ENCODE assay signal across 33 cellular contexts in genomic region chr1:214255509-214255908, GRCh38.
"Had no signal": no experiment of that assay in that cellular context is flagged by ENCODE, and none has a peak within 500 bp of the region (broad histone marks: within the 10 kb centered on the region; RNA-seq: fewer than 3 reads in every experiment).

No MANE protein-coding gene starts in this region.

- DNase-seq: activated effector memory CD4-positive, alpha-beta T cell treated with anti-CD3 and anti-CD28 coated beads, Interleukin-2, amount 50 U/mL, for 16 hours; activated effector memory CD4-positive, alpha-beta T cell treated with Interleukin-2 at 50 U/mL for 16 hours; activated gamma-delta T cell; activated gamma-delta T cell treated with Interleukin-2 at 50 U/mL for 16 hours; activated naive CD4-positive, alpha-beta T cell; activated naive CD4-positive, alpha-beta T cell treated with anti-CD3 and anti-CD28 coated beads for 36 hours; activated naive CD4-positive, alpha-beta T cell treated with anti-CD3 and anti-CD28 coated beads, Interleukin-2, amount 10 ng/mL, durations not matched to agents 7 days and 5 days; activated naive CD4-positive, alpha-beta T cell treated with anti-CD3 and anti-CD28 coated beads, Interleukin-2, amount 50 U/mL, for 16 hours; activated naive CD4-positive, alpha-beta T cell treated with Interleukin-2 at 50 U/mL for 16 hours; activated naive CD8-positive, alpha-beta T cell treated with anti-CD3 and anti-CD28 coated beads for 36 hours; activated naive CD8-positive, alpha-beta T cell treated with anti-CD3 and anti-CD28 coated beads, Interleukin-2, amount 10 ng/mL, durations not matched to agents 7 days and 5 days; activated naive CD8-positive, alpha-beta T cell treated with anti-CD3 and anti-CD28 coated beads, Interleukin-2, amount 50 U/mL, for 24 hours; activated T-cell treated with anti-CD3 and anti-CD28 coated beads, Interleukin-2, amount 50 U/mL, for 4 hours; activated T-cell treated with anti-CD3 and anti-CD28 coated beads, Interleukin-2, amount 50 U/mL, for 48 hours; activated T-cell treated with anti-CD3 and anti-CD28 coated beads, Interleukin-2, amount 50 U/mL, for 72 hours; adrenal gland; amniotic stem cell; amygdala; anterior cingulate cortex; aorta; body of pancreas; brain microvascular endothelial cell; caudate nucleus; central memory CD4-positive, alpha-beta T cell; cerebellar nuclear complex had no signal

- ATAC-seq: activated naive CD4-positive, alpha-beta T cell treated with anti-CD3 and anti-CD28 coated beads, Interleukin-2, amount 50 U/mL, for 72 hours; activated naive CD8-positive, alpha-beta T cell treated with anti-CD3 and anti-CD28 coated beads, Interleukin-2, amount 50 U/mL, for 24 hours; activated T-cell treated with anti-CD3 and anti-CD28 coated beads, Interleukin-2, amount 50 U/mL, for 4 hours; activated T-cell treated with anti-CD3 and anti-CD28 coated beads, Interleukin-2, amount 50 U/mL, for 72 hours; activated T-helper 17 cell treated with anti-CD3 and anti-CD28 coated beads, Interleukin-2, amount 50 U/mL, for 72 hours; body of pancreas had no signal

- H3K4me3 ChIP-seq: adrenal gland, ascending aorta, body of pancreas, breast epithelium, cardiac muscle cell had no signal

- H3K4me1 ChIP-seq: adrenal gland, ascending aorta, body of pancreas, breast epithelium had no signal

- FAIRE-seq: astrocyte, bronchial epithelial cell, colon had no signal

- H3K36me3 ChIP-seq: adrenal gland, ascending aorta, brain microvascular endothelial cell, breast epithelium, cardiac muscle cell had no signal

- H3K27me3 ChIP-seq: ascending aorta, body of pancreas, brain microvascular endothelial cell, breast epithelium had no signal

- H3K9me3 ChIP-seq: adrenal gland, ascending aorta, body of pancreas had no signal

- H3K27ac ChIP-seq: adrenal gland, ascending aorta, body of pancreas, brain microvascular endothelial cell, breast epithelium, cardiac muscle cell had no signal
